16 cellular contexts compared by ENCODE assay signal in genomic region chr6:12138377-12138776, GRCh38.
DNase-seq lines count a peak whose midpoint lies in the region; TF ChIP-seq lines count a peak whose summit lies in the region.
"Had no signal": no experiment of that assay in that cellular context is flagged by ENCODE, and none has a peak within 500 bp of the region (broad histone marks: within the 10 kb centered on the region; RNA-seq: fewer than 3 reads in every experiment).

No MANE protein-coding gene starts in this region.

- H3K4me2 ChIP-seq in Karpas-422 (ENCODE audit: low read depth, low read length, poor library complexity, severe bottlenecking), result no peak overlapping the region

- no peaks in the 10 kb centered on the region for H3K9me2 ChIP-seq in Karpas-422 (replicated peaks; ENCODE audit: insufficient read depth, low read length)

- H3K4me3 ChIP-seq in Karpas-422 (ENCODE audit: low read length), result no peak overlapping the region
- H3K4me3 ChIP-seq: left ventricle myocardium inferior, uterus had no signal

- H4K20me1 ChIP-seq in Karpas-422 (ENCODE audit: insufficient read depth, low read depth, low read length), result no peaks in the 10 kb centered on the region

- no peak overlapping the region for H3K4me3 Mint-ChIP-seq in activated T-helper 1 cell treated with anti-CD3 and anti-CD28 coated beads, Interleukin-12 subunit alpha, Interleukin-12 subunit beta, Interleukin-2, Interleukin-4 antibody, amounts not matched to agents 30 ng/mL and 10 ng/mL and 1 ng/mL, durations not matched to agents 14 hours and 24 hours and 36 hours
- H3K4me3 Mint-ChIP-seq in chondrocyte (ENCODE audit: unreplicated experiment) (no peak overlapping the region), endothelial cell (ENCODE audit: unreplicated experiment) (no peak overlapping the region)

- H3K27me3 Mint-ChIP-seq in activated T-helper 1 cell treated with anti-CD3 and anti-CD28 coated beads, Interleukin-12 subunit alpha, Interleukin-12 subunit beta, Interleukin-2, Interleukin-4 antibody, amounts not matched to agents 30 ng/mL and 10 ng/mL and 1 ng/mL, durations not matched to agents 14 hours and 24 hours and 36 hours (ENCODE audit: insufficient read depth), result no peaks in the 10 kb centered on the region
- H3K27me3 Mint-ChIP-seq in chondrocyte (ENCODE audit: low read depth) (no peaks in the 10 kb centered on the region), endothelial cell (ENCODE audit: unreplicated experiment) (no peaks in the 10 kb centered on the region)

- H3K36me3 Mint-ChIP-seq in activated T-helper 1 cell treated with anti-CD3 and anti-CD28 coated beads, Interleukin-12 subunit alpha, Interleukin-12 subunit beta, Interleukin-2, Interleukin-4 antibody, amounts not matched to agents 30 ng/mL and 10 ng/mL and 1 ng/mL, durations not matched to agents 14 hours and 24 hours and 36 hours (ENCODE audit: low read depth), result peaks cover 65% of the 10 kb centered on the region
- H3K36me3 Mint-ChIP-seq in chondrocyte (ENCODE audit: low read depth) (peaks cover 44% of the 10 kb centered on the region), endothelial cell (ENCODE audit: low read depth, unreplicated experiment) (peaks cover 34% of the 10 kb centered on the region)

- no peaks in the 10 kb centered on the region for H3K4me1 ChIP-seq in Karpas-422 (ENCODE audit: low read length)
- H3K4me1 ChIP-seq: uterus had no signal

- H3K4me1 Mint-ChIP-seq in activated T-helper 1 cell treated with anti-CD3 and anti-CD28 coated beads, Interleukin-12 subunit alpha, Interleukin-12 subunit beta, Interleukin-2, Interleukin-4 antibody, amounts not matched to agents 30 ng/mL and 10 ng/mL and 1 ng/mL, durations not matched to agents 14 hours and 24 hours and 36 hours (ENCODE audit: low read depth), result peaks cover 30% of the 10 kb centered on the region
- H3K4me1 Mint-ChIP-seq in chondrocyte (ENCODE audit: low read depth), result peaks cover 25% of the 10 kb centered on the region
- H3K4me1 Mint-ChIP-seq in endothelial cell (ENCODE audit: unreplicated experiment), result peaks cover 7% of the 10 kb centered on the region

- 0 out of 2 replicates have a peak, but pooled peaks cover 8% of the 10 kb centered on the region for H3K79me2 ChIP-seq in Karpas-422 (ENCODE audit: low read length)

- H3K9me3 ChIP-seq in Karpas-422 (ENCODE audit: low read length), result no peaks in the 10 kb centered on the region
- H3K9me3 ChIP-seq: left ventricle myocardium inferior, uterus had no signal

- peaks cover 24% of the 10 kb centered on the region for H3K9me3 Mint-ChIP-seq in activated T-helper 1 cell treated with anti-CD3 and anti-CD28 coated beads, Interleukin-12 subunit alpha, Interleukin-12 subunit beta, Interleukin-2, Interleukin-4 antibody, amounts not matched to agents 30 ng/mL and 10 ng/mL and 1 ng/mL, durations not matched to agents 14 hours and 24 hours and 36 hours
- H3K9me3 Mint-ChIP-seq in chondrocyte (ENCODE audit: low read depth) (peaks cover 2% of the 10 kb centered on the region), endothelial cell (ENCODE audit: unreplicated experiment) (no peaks in the 10 kb centered on the region)

- H3K9ac ChIP-seq in Karpas-422 (ENCODE audit: low read length), result no peak overlapping the region

- intact Hi-C loops in activated T-helper 1 cell treated with anti-CD3 and anti-CD28 coated beads, Interleukin-12 subunit alpha, Interleukin-12 subunit beta, Interleukin-2, Interleukin-4 antibody, amounts not matched to agents 30 ng/mL and 10 ng/mL and 1 ng/mL, durations not matched to agents 14 hours and 24 hours and 36 hours (cut with micrococcal nuclease), result no loop called here

- DNase-seq in LHCN-M2 (ENCODE audit: low read depth) (peak; percentile 72), globus pallidus (ENCODE audit: low spot score) (peak; percentile 24), NCI-H748 (lab: John Stamatoyannopoulos, UW; ENCODE audit: unreplicated experiment) (no peak), Karpas-422 (no peak), chondrocyte (ENCODE audit: low spot score) (no peak), endothelial cell (ENCODE audit: low spot score) (no peak)
- peak; percentile 53 for DNase-seq in activated T-helper 1 cell treated with anti-CD3 and anti-CD28 coated beads, Interleukin-12 subunit alpha, Interleukin-12 subunit beta, Interleukin-2, Interleukin-4 antibody, amounts not matched to agents 30 ng/mL and 10 ng/mL and 1 ng/mL, durations not matched to agents 14 hours and 24 hours and 36 hours (ENCODE audit: low spot score)
- DNase-seq: GOT3; left ventricle myocardium inferior; NCI-H2081 treated with DMSO at 0.1 percent for 48 hours; NK-92 treated with Interleukin-12 subunit alpha and Interleukin-12 subunit beta, amount 100 ng/mL, for 24 hours; nucleus accumbens; SHP77; uterus had no signal

- no peak for TF ChIP-seq CTCF in 22Rv1 (IDR thresholded peaks at IDR 0.05)
- TF ChIP-seq CTCF in chondrocyte (IDR thresholded peaks at IDR 0.05), result no peak
- no peak for TF ChIP-seq CTCF in endothelial cell (IDR thresholded peaks at IDR 0.05; ENCODE audit: unreplicated experiment)

- peaks cover 15% of the 10 kb centered on the region; the same call in 1 of the 2 replicates for H3K36me3 ChIP-seq in Karpas-422 (ENCODE audit: insufficient read depth, low read length)
- H3K36me3 ChIP-seq: uterus had no signal

- peak overlapping the region; percentile 85 for H3K27ac Mint-ChIP-seq in activated T-helper 1 cell treated with anti-CD3 and anti-CD28 coated beads, Interleukin-12 subunit alpha, Interleukin-12 subunit beta, Interleukin-2, Interleukin-4 antibody, amounts not matched to agents 30 ng/mL and 10 ng/mL and 1 ng/mL, durations not matched to agents 14 hours and 24 hours and 36 hours
- no peak overlapping the region for H3K27ac Mint-ChIP-seq in chondrocyte (ENCODE audit: unreplicated experiment)
- no peak overlapping the region for H3K27ac Mint-ChIP-seq in endothelial cell (ENCODE audit: unreplicated experiment)

- peak overlapping the region; percentile 59; the same call in 1 of the 2 replicates for H3K27ac ChIP-seq in 22Rv1
- no peak overlapping the region for H3K27ac ChIP-seq in Karpas-422 (ENCODE audit: low read length)
- H3K27ac ChIP-seq: left ventricle myocardium inferior, uterus, VCaP had no signal

- H2AFZ ChIP-seq in Karpas-422 (ENCODE audit: low read length), result no peak overlapping the region

- no peaks in the 10 kb centered on the region for H3K27me3 ChIP-seq in Karpas-422 (ENCODE audit: low read length)
- H3K27me3 ChIP-seq: uterus had no signal

Comparison
In these comparisons a context has a peak if more than half of its experiments do, and no peak if none do; other contexts are left out.
1. DNase-seq: peak in LHCN-M2 (single experiment), activated T-helper 1 cell treated with anti-CD3 and anti-CD28 coated beads, Interleukin-12 subunit alpha, Interleukin-12 subunit beta, Interleukin-2, Interleukin-4 antibody, amounts not matched to agents 30 ng/mL and 10 ng/mL and 1 ng/mL, durations not matched to agents 14 hours and 24 hours and 36 hours (single experiment) and globus pallidus (single experiment); none in NCI-H748 (single experiment), Karpas-422 (single experiment), chondrocyte (single experiment) and endothelial cell (single experiment).